32 cellular contexts compared by ENCODE assay signal in the genomic region with DNA sequence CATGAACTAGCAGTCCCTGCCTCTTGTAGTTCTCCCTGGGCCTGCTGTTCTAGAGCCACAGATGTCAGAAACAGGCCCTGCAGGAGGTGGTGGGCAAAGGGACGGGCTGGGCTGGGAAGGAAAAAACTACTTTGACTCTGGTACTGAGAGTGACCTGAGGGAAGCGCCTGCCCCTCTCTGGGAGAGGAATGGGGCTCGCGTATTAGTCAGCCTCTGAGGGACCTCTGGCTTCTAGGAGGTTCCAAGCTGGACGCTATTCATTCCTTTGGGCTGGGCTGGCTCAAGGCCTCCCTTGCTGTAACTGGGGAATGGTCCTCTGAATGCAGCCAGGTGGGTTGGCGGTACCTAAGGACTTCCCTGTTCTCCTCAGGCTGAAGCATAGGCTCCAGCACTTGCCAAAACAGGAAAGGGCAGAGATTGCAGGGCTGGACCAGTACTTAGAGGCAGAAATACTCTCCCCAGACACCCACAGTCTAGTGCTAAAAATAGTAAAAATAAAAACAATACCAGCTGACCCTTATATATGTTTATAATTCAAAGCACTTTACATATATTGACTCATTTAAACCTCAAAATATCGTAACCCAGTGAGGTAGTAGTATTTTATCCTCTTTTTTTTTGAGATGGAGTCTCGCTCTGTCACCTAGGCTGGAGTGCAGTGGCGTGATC. TPM values are rescaled to one million over a fixed set of nuclear protein-coding genes. Genes with fewer than 3 reads are reported as not detected.
"Had no signal": no experiment of that assay in that cellular context is flagged by ENCODE, and none has a peak within 500 bp of the region (broad histone marks: within the 10 kb centered on the region; RNA-seq: fewer than 3 reads in every experiment).

No MANE protein-coding gene starts in this region.

- H3K9me3 Mint-ChIP-seq: activated CD4-positive, alpha-beta memory T cell treated with anti-CD3 and anti-CD28 coated beads, Interleukin-2, amount 10 ng/mL, durations not matched to agents 7 days and 5 days; activated CD4-positive, alpha-beta T cell treated with anti-CD3 and anti-CD28 coated beads, Interleukin-2, amount 10 ng/mL, durations not matched to agents 7 days and 5 days; activated naive CD4-positive, alpha-beta T cell treated with anti-CD3 and anti-CD28 coated beads, Interleukin-2, amount 10 ng/mL, durations not matched to agents 7 days and 5 days; activated naive CD8-positive, alpha-beta T cell treated with anti-CD3 and anti-CD28 coated beads, Interleukin-2, amount 10 ng/mL, durations not matched to agents 7 days and 5 days; activated T-cell treated with anti-CD3 and anti-CD28 coated beads, Interleukin-2, amount 50 U/mL, for 24 hours; memory B cell; naive thymus-derived CD8-positive, alpha-beta T cell; stimulated activated effector memory CD8-positive, alpha-beta T cell treated with anti-CD3 and anti-CD28 coated beads, Interleukin-12 subunit alpha, Interleukin-12 subunit beta, amount 100 ng/mL, for 72 hours; stimulated activated naive CD8-positive, alpha-beta T cell treated with anti-CD3 and anti-CD28 coated beads, Interleukin-15, Interleukin-2, amounts not matched to agents 100 ng/mL and 50 ng/mL, for 24 hours; type B pancreatic cell had no signal

- H3K4me1 Mint-ChIP-seq: activated CD4-positive, alpha-beta memory T cell treated with anti-CD3 and anti-CD28 coated beads, Interleukin-2, amount 10 ng/mL, durations not matched to agents 7 days and 5 days; activated naive CD4-positive, alpha-beta T cell treated with anti-CD3 and anti-CD28 coated beads, Interleukin-2, amount 10 ng/mL, durations not matched to agents 7 days and 5 days had no signal

- DNase-seq: activated CD4-positive, alpha-beta memory T cell treated with anti-CD3 and anti-CD28 coated beads, Interleukin-2, amount 10 ng/mL, durations not matched to agents 7 days and 5 days; activated CD4-positive, alpha-beta T cell treated with anti-CD3 and anti-CD28 coated beads for 1 hour; activated CD4-positive, alpha-beta T cell treated with anti-CD3 and anti-CD28 coated beads, Interleukin-2, amount 10 ng/mL, durations not matched to agents 7 days and 5 days; activated CD8-positive, alpha-beta memory T cell treated with anti-CD3 and anti-CD28 coated beads, Interleukin-2, amount 50 U/mL, for 48 hours; activated gamma-delta T cell; activated naive CD4-positive, alpha-beta T cell treated with anti-CD3 and anti-CD28 coated beads, Interleukin-2, amount 10 ng/mL, durations not matched to agents 7 days and 5 days; activated naive CD8-positive, alpha-beta T cell treated with anti-CD3 and anti-CD28 coated beads, Interleukin-2, amount 10 ng/mL, durations not matched to agents 7 days and 5 days; activated T-cell treated with anti-CD3 and anti-CD28 coated beads, Interleukin-2, amount 50 U/mL, for 24 hours; dorsolateral prefrontal cortex; effector memory CD4-positive, alpha-beta T cell; erythroblast; gastrocnemius medialis; hippocampal formation; left cardiac atrium; midbrain; naive thymus-derived CD8-positive, alpha-beta T cell; ovary; retina; stimulated activated CD4-positive, alpha-beta T cell treated with anti-CD3 and anti-CD28 coated beads, Interleukin-4, amount 100 ng/mL, for 24 hours; T-helper 2 cell; uterus had no signal

- H3K4me3 ChIP-seq: coronary artery, dorsolateral prefrontal cortex, gastrocnemius medialis, ovary, skin epidermis, thoracic aorta, uterus had no signal

- ATAC-seq: gastrocnemius medialis; left cardiac atrium; naive thymus-derived CD8-positive, alpha-beta T cell; sciatic nerve; stimulated activated effector memory CD8-positive, alpha-beta T cell treated with anti-CD3 and anti-CD28 coated beads, Interleukin-12 subunit alpha, Interleukin-12 subunit beta, amount 100 ng/mL, for 72 hours had no signal

- H3K4me3 Mint-ChIP-seq: activated CD4-positive, alpha-beta memory T cell treated with anti-CD3 and anti-CD28 coated beads, Interleukin-2, amount 10 ng/mL, durations not matched to agents 7 days and 5 days; activated CD4-positive, alpha-beta T cell treated with anti-CD3 and anti-CD28 coated beads, Interleukin-2, amount 10 ng/mL, durations not matched to agents 7 days and 5 days; activated naive CD4-positive, alpha-beta T cell treated with anti-CD3 and anti-CD28 coated beads, Interleukin-2, amount 10 ng/mL, durations not matched to agents 7 days and 5 days; activated naive CD8-positive, alpha-beta T cell treated with anti-CD3 and anti-CD28 coated beads, Interleukin-2, amount 10 ng/mL, durations not matched to agents 7 days and 5 days; activated T-cell treated with anti-CD3 and anti-CD28 coated beads, Interleukin-2, amount 50 U/mL, for 24 hours; memory B cell; naive thymus-derived CD8-positive, alpha-beta T cell; stimulated activated effector memory CD8-positive, alpha-beta T cell treated with anti-CD3 and anti-CD28 coated beads, Interleukin-12 subunit alpha, Interleukin-12 subunit beta, amount 100 ng/mL, for 72 hours; stimulated activated naive CD8-positive, alpha-beta T cell treated with anti-CD3 and anti-CD28 coated beads, Interleukin-15, Interleukin-2, amounts not matched to agents 100 ng/mL and 50 ng/mL, for 24 hours; type B pancreatic cell had no signal

- H3K27me3 Mint-ChIP-seq: activated CD4-positive, alpha-beta memory T cell treated with anti-CD3 and anti-CD28 coated beads, Interleukin-2, amount 10 ng/mL, durations not matched to agents 7 days and 5 days; activated CD4-positive, alpha-beta T cell treated with anti-CD3 and anti-CD28 coated beads, Interleukin-2, amount 10 ng/mL, durations not matched to agents 7 days and 5 days; activated naive CD4-positive, alpha-beta T cell treated with anti-CD3 and anti-CD28 coated beads, Interleukin-2, amount 10 ng/mL, durations not matched to agents 7 days and 5 days; activated naive CD8-positive, alpha-beta T cell treated with anti-CD3 and anti-CD28 coated beads, Interleukin-2, amount 10 ng/mL, durations not matched to agents 7 days and 5 days; activated T-cell treated with anti-CD3 and anti-CD28 coated beads, Interleukin-2, amount 50 U/mL, for 24 hours; memory B cell; naive thymus-derived CD8-positive, alpha-beta T cell; progenitor cell of endocrine pancreas; stimulated activated naive CD8-positive, alpha-beta T cell treated with anti-CD3 and anti-CD28 coated beads, Interleukin-15, Interleukin-2, amounts not matched to agents 100 ng/mL and 50 ng/mL, for 24 hours; type B pancreatic cell had no signal

- H3K27ac ChIP-seq: dorsolateral prefrontal cortex, gastrocnemius medialis, ovary, skin epidermis, uterus had no signal

- H3K27ac Mint-ChIP-seq: activated CD4-positive, alpha-beta memory T cell treated with anti-CD3 and anti-CD28 coated beads, Interleukin-2, amount 10 ng/mL, durations not matched to agents 7 days and 5 days; activated CD4-positive, alpha-beta T cell treated with anti-CD3 and anti-CD28 coated beads, Interleukin-2, amount 10 ng/mL, durations not matched to agents 7 days and 5 days; activated naive CD4-positive, alpha-beta T cell treated with anti-CD3 and anti-CD28 coated beads, Interleukin-2, amount 10 ng/mL, durations not matched to agents 7 days and 5 days; activated naive CD8-positive, alpha-beta T cell treated with anti-CD3 and anti-CD28 coated beads, Interleukin-2, amount 10 ng/mL, durations not matched to agents 7 days and 5 days; activated T-cell treated with anti-CD3 and anti-CD28 coated beads, Interleukin-2, amount 50 U/mL, for 24 hours; memory B cell; progenitor cell of endocrine pancreas; stimulated activated effector memory CD8-positive, alpha-beta T cell treated with anti-CD3 and anti-CD28 coated beads, Interleukin-12 subunit alpha, Interleukin-12 subunit beta, amount 100 ng/mL, for 72 hours; stimulated activated naive CD8-positive, alpha-beta T cell treated with anti-CD3 and anti-CD28 coated beads, Interleukin-15, Interleukin-2, amounts not matched to agents 100 ng/mL and 50 ng/mL, for 24 hours; type B pancreatic cell had no signal

RNA-seq across cellular contexts. Expression of a gene that starts 12.0 kb away (rescaled TPM):
- total RNA-seq: activated CD4-positive, alpha-beta T cell treated with anti-CD3 and anti-CD28 coated beads, Interleukin-2, amount 10 ng/mL, durations not matched to agents 7 days and 5 days had no signal

RNA-seq across cellular contexts. Expression of a gene that starts 14.9 kb away (rescaled TPM):
- total RNA-seq: activated CD4-positive, alpha-beta memory T cell treated with anti-CD3 and anti-CD28 coated beads, Interleukin-2, amount 10 ng/mL, durations not matched to agents 7 days and 5 days; activated CD4-positive, alpha-beta T cell treated with anti-CD3 and anti-CD28 coated beads, Interleukin-2, amount 10 ng/mL, durations not matched to agents 7 days and 5 days; activated naive CD8-positive, alpha-beta T cell treated with anti-CD3 and anti-CD28 coated beads, Interleukin-2, amount 10 ng/mL, durations not matched to agents 7 days and 5 days; dorsolateral prefrontal cortex; gastrocnemius medialis; left cardiac atrium; liver; naive thymus-derived CD8-positive, alpha-beta T cell; ovary; progenitor cell of endocrine pancreas; sciatic nerve; subcutaneous adipose tissue; thoracic aorta; uterus had no signal

RNA-seq across cellular contexts. Expression of a gene that starts 16.3 kb away (rescaled TPM):
- total RNA-seq: activated CD4-positive, alpha-beta memory T cell treated with anti-CD3 and anti-CD28 coated beads, Interleukin-2, amount 10 ng/mL, durations not matched to agents 7 days and 5 days; activated CD4-positive, alpha-beta T cell treated with anti-CD3 and anti-CD28 coated beads, Interleukin-2, amount 10 ng/mL, durations not matched to agents 7 days and 5 days; activated naive CD8-positive, alpha-beta T cell treated with anti-CD3 and anti-CD28 coated beads, Interleukin-2, amount 10 ng/mL, durations not matched to agents 7 days and 5 days; naive thymus-derived CD8-positive, alpha-beta T cell had no signal
